ENCODE assay signal across 21 cellular contexts in the genomic region with DNA sequence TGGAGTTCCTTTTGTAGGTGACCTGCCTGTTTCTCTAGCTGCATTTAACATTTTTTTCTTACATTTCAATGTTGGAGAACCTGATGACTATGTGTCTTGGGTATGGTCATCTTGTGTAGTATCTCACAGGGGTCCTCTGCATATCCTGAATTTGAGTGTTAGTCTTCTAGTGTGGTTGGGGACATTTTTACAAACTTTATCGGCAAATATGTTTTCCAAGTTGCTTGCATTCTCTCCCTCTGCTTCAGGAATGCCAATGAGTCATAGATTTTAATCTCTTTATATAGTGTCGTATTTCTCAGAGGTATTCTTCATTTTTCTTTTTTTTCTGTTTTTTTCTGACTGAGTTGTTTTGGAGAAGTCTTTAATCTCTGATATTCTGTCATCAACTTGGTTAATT.
DNase-seq lines count a peak whose midpoint lies in the region; ATAC-seq and TF ChIP-seq lines count a peak whose summit lies in the region.
"Had no signal": no experiment of that assay in that cellular context is flagged by ENCODE, and none has a peak within 500 bp of the region (broad histone marks: within the 10 kb centered on the region; RNA-seq: fewer than 3 reads in every experiment).

No MANE protein-coding gene starts in this region.

- H3K27ac ChIP-seq in CD8-positive, alpha-beta memory T cell (ENCODE audit: low read depth, low read length), result no peak overlapping the region
- H3K27ac ChIP-seq in aorta (ENCODE audit: low read depth in 1 of 2, low read length in 2 of 2), result no peak overlapping the region
- H3K27ac ChIP-seq: breast epithelium, left lung had no signal

- H3K36me3 Mint-ChIP-seq in osteocyte (ENCODE audit: unreplicated experiment), result no peaks in the 10 kb centered on the region
- no peaks in the 10 kb centered on the region for H3K36me3 Mint-ChIP-seq in CD8-positive, alpha-beta memory T cell
- H3K36me3 Mint-ChIP-seq: activated naive CD4-positive, alpha-beta T cell treated with anti-CD3 and anti-CD28 coated beads, Interleukin-2, amount 50 U/mL, for 72 hours; stimulated activated effector memory CD8-positive, alpha-beta T cell treated with anti-CD3 and anti-CD28 coated beads, Interleukin-12 subunit alpha, Interleukin-12 subunit beta, amount 100 ng/mL, for 72 hours had no signal

- H3K4me3 Mint-ChIP-seq in osteocyte (ENCODE audit: unreplicated experiment), result no peak overlapping the region
- no peak overlapping the region for H3K4me3 Mint-ChIP-seq in CD8-positive, alpha-beta memory T cell
- H3K4me3 Mint-ChIP-seq: neural crest cell; stimulated activated effector memory CD8-positive, alpha-beta T cell treated with anti-CD3 and anti-CD28 coated beads, Interleukin-12 subunit alpha, Interleukin-12 subunit beta, amount 100 ng/mL, for 72 hours had no signal

- intact Hi-C loops in aorta (cut with DNase I), result no loop called here

- no peak for ATAC-seq in aorta (ENCODE audit: low FRiP score)
- ATAC-seq: activated CD4-positive, CD25-positive, alpha-beta regulatory T cell treated with anti-CD3 and anti-CD28 coated beads, Interleukin-2, amount 50 U/mL, for 24 hours; activated naive CD4-positive, alpha-beta T cell treated with anti-CD3 and anti-CD28 coated beads, Interleukin-2, amount 50 U/mL, for 72 hours; left lung; stimulated activated effector memory CD8-positive, alpha-beta T cell treated with anti-CD3 and anti-CD28 coated beads, Interleukin-12 subunit alpha, Interleukin-12 subunit beta, amount 100 ng/mL, for 72 hours had no signal

- H3K9me3 ChIP-seq in CD8-positive, alpha-beta memory T cell (ENCODE audit: low read length), result no peaks in the 10 kb centered on the region
- no peaks in the 10 kb centered on the region for H3K9me3 ChIP-seq in aorta (ENCODE audit: control insufficient read depth, low read length)

- TF ChIP-seq CTCF in choroid plexus epithelial cell (conservative IDR thresholded peaks at IDR 0.05; ENCODE audit: low read depth, low read length), result no peak
- no peak for TF ChIP-seq CTCF in osteocyte (IDR thresholded peaks at IDR 0.05)

- no peaks in the 10 kb centered on the region for H3K4me1 ChIP-seq in CD8-positive, alpha-beta memory T cell (ENCODE audit: insufficient read depth, low read length)
- H3K4me1 ChIP-seq in aorta (ENCODE audit: control insufficient read depth in 1 of 2, insufficient read depth in 2 of 2, low read length in 2 of 2), result no peaks in the 10 kb centered on the region
- H3K4me1 ChIP-seq: breast epithelium, left lung had no signal

- H3K27ac Mint-ChIP-seq in osteocyte (ENCODE audit: unreplicated experiment), result peak overlapping the region; percentile 31
- no peak overlapping the region for H3K27ac Mint-ChIP-seq in CD8-positive, alpha-beta memory T cell
- H3K27ac Mint-ChIP-seq: activated naive CD4-positive, alpha-beta T cell treated with anti-CD3 and anti-CD28 coated beads, Interleukin-2, amount 50 U/mL, for 72 hours; stimulated activated effector memory CD8-positive, alpha-beta T cell treated with anti-CD3 and anti-CD28 coated beads, Interleukin-12 subunit alpha, Interleukin-12 subunit beta, amount 100 ng/mL, for 72 hours had no signal

- H3K36me3 ChIP-seq in CD8-positive, alpha-beta memory T cell (ENCODE audit: insufficient read depth, low read length), result no peaks in the 10 kb centered on the region
- no peaks in the 10 kb centered on the region for H3K36me3 ChIP-seq in aorta (ENCODE audit: control insufficient read depth in 1 of 2, insufficient read depth in 2 of 2, low read length in 1 of 2)
- H3K36me3 ChIP-seq: breast epithelium, left lung, MG63 had no signal

- H3K4me1 Mint-ChIP-seq in osteocyte (ENCODE audit: unreplicated experiment), result peaks cover 16% of the 10 kb centered on the region
- H3K4me1 Mint-ChIP-seq in CD8-positive, alpha-beta memory T cell, result no peaks in the 10 kb centered on the region
- H3K4me1 Mint-ChIP-seq: neural crest cell; stimulated activated effector memory CD8-positive, alpha-beta T cell treated with anti-CD3 and anti-CD28 coated beads, Interleukin-12 subunit alpha, Interleukin-12 subunit beta, amount 100 ng/mL, for 72 hours had no signal

- WGBS in aorta, 2 donors, result 61 to 64% methylated on average over 2 of the region's 2 CpGs

- H3K27me3 Mint-ChIP-seq in osteocyte (ENCODE audit: unreplicated experiment), result no peaks in the 10 kb centered on the region
- H3K27me3 Mint-ChIP-seq in CD8-positive, alpha-beta memory T cell, result no peaks in the 10 kb centered on the region

- H3K4me3 ChIP-seq in choroid plexus epithelial cell (ENCODE audit: low read depth, low read length) (no peak overlapping the region), aorta (ENCODE audit: low read length in 2 of 2) (no peak overlapping the region)
- H3K4me3 ChIP-seq in CD8-positive, alpha-beta memory T cell (ENCODE audit: low read length), result no peak overlapping the region
- H3K4me3 ChIP-seq: breast epithelium, left lung, MG63 had no signal

- POLR2A ChIA-PET in CD8-positive, alpha-beta memory T cell (lab: Charles Lee), result no interaction called here

- peaks cover 23% of the 10 kb centered on the region for H3K9me3 Mint-ChIP-seq in osteocyte (ENCODE audit: unreplicated experiment)
- H3K9me3 Mint-ChIP-seq in CD8-positive, alpha-beta memory T cell, result peaks cover 2 to 51% (median 13%) of the 10 kb centered on the region in 5 donors

- no peaks in the 10 kb centered on the region for H3K27me3 ChIP-seq in CD8-positive, alpha-beta memory T cell (ENCODE audit: insufficient read depth, low read length, poor library complexity, severe bottlenecking)
- no peaks in the 10 kb centered on the region for H3K27me3 ChIP-seq in aorta (ENCODE audit: control insufficient read depth in 1 of 2, insufficient read depth in 2 of 2, low read length in 1 of 2)
- H3K27me3 ChIP-seq: breast epithelium, left lung, MG63 had no signal

- DNase-seq in EH (ENCODE audit: low read depth) (peak; percentile 77), LHCN-M2 (ENCODE audit: low read depth) (peak; percentile 67), choroid plexus epithelial cell (ENCODE audit: low read depth) (peak; percentile 69), osteocyte (ENCODE audit: extremely low spot score, unreplicated experiment) (no peak), GM19240 (ENCODE audit: insufficient read length, low spot score) (no peak), cortex of kidney (lab: John Stamatoyannopoulos, UW) (no peak), aorta (no peak)
- DNase-seq in CD8-positive, alpha-beta memory T cell, result no peak
- DNase-seq: activated T-cell treated with anti-CD3 and anti-CD28 coated beads, Interleukin-2, amount 50 U/mL, for 48 hours; COR-L47; glutamatergic neuron; H7; left lung; MG63; NCI-H1436; NCI-H748 treated with DMSO at 0.1 percent for 48 hours had no signal

- CTCF ChIA-PET in CD8-positive, alpha-beta memory T cell (lab: Charles Lee), result no interaction called here

Comparison
In these comparisons a context has a peak if more than half of its experiments do, and no peak if none do; other contexts are left out.
1. DNase-seq: peak in EH (single experiment), LHCN-M2 (single experiment) and choroid plexus epithelial cell (single experiment); none in osteocyte (single experiment), CD8-positive, alpha-beta memory T cell (0 of 5), GM19240 (single experiment), cortex of kidney (single experiment) and aorta (0 of 2).